29 cellular contexts compared by ENCODE assay signal in genomic region chr3:195757371-195757770, GRCh38. TPM values are rescaled to one million over a fixed set of nuclear protein-coding genes. Genes with fewer than 3 reads are reported as not detected.
DNase-seq lines count a peak whose midpoint lies in the region; ATAC-seq and TF ChIP-seq lines count a peak whose summit lies in the region.
"Had no signal": no experiment of that assay in that cellular context is flagged by ENCODE, and none has a peak within 500 bp of the region (broad histone marks: within the 10 kb centered on the region; RNA-seq: fewer than 3 reads in every experiment).

No MANE protein-coding gene starts in this region.

- H3K27me3 ChIP-seq in BLaER1 treated with 17β-estradiol and CSF1 and Interleukin-3, amounts not matched to agents 10 nM and 100 nM = peaks cover 0 to 26% (median 13%) of the 10 kb centered on the region in 11 experiments; a peak in 14 of 22 replicates
- no peaks in the 10 kb centered on the region for H3K27me3 ChIP-seq in GM23338 (ENCODE audit: insufficient read depth)

- H4K20me1 ChIP-seq in BLaER1 treated with 17β-estradiol and CSF1 and Interleukin-3, amounts not matched to agents 10 nM and 100 nM = peaks cover 0 to 17% (median 0%) of the 10 kb centered on the region in 11 experiments; a peak in 3 of 22 replicates
- no peaks in the 10 kb centered on the region for H4K20me1 ChIP-seq in GM23338 (replicated peaks; ENCODE audit: insufficient read depth)

- no peaks in the 10 kb centered on the region for H3K36me3 ChIP-seq in BLaER1 treated with 17β-estradiol and CSF1 and Interleukin-3, amounts not matched to agents 10 nM and 100 nM
- no peaks in the 10 kb centered on the region for H3K36me3 ChIP-seq in GM23338 (ENCODE audit: insufficient read depth)
- H3K36me3 ChIP-seq: left ventricle myocardium inferior, upper lobe of left lung had no signal

- peaks cover 7% of the 10 kb centered on the region for H3K27me3 Mint-ChIP-seq in GM23338 (ENCODE audit: insufficient read depth, low read depth, poor library complexity)

- no peak overlapping the region for H3K4me3 Mint-ChIP-seq in GM23338
- H3K4me3 Mint-ChIP-seq: activated CD4-positive, alpha-beta memory T cell treated with anti-CD3 and anti-CD28 coated beads for 36 hours; activated naive CD4-positive, alpha-beta T cell treated with anti-CD3 and anti-CD28 coated beads, Interleukin-2, amount 10 ng/mL, durations not matched to agents 7 days and 5 days; mesothelial cell of epicardium had no signal

- H3K9me3 Mint-ChIP-seq in GM23338 = no peaks in the 10 kb centered on the region; the same call in 2 of the 3 replicates
- H3K9me3 Mint-ChIP-seq: activated CD4-positive, alpha-beta memory T cell treated with anti-CD3 and anti-CD28 coated beads for 36 hours; activated naive CD4-positive, alpha-beta T cell treated with anti-CD3 and anti-CD28 coated beads, Interleukin-2, amount 10 ng/mL, durations not matched to agents 7 days and 5 days; activated T-helper 1 cell treated with anti-CD3 and anti-CD28 coated beads, Interleukin-12 subunit alpha, Interleukin-12 subunit beta, Interleukin-2, Interleukin-4 antibody, amounts not matched to agents 30 ng/mL and 10 ng/mL and 1 ng/mL, durations not matched to agents 14 hours and 24 hours and 36 hours; mesothelial cell of epicardium; naive B cell had no signal

- peak overlapping the region in 8 of 11 experiments; percentile 23 to 60 (median 40); a peak in 15 of 22 replicates for H3K4me2 ChIP-seq in BLaER1 treated with 17β-estradiol and CSF1 and Interleukin-3, amounts not matched to agents 10 nM and 100 nM
- no peak overlapping the region for H3K4me2 ChIP-seq in GM23338

- 0 out of 2 replicates have a peak overlapping the region, but pooled peaks have one; percentile 23 for H2AFZ ChIP-seq in GM23338

- H3K4me1 ChIP-seq in BLaER1 treated with 17β-estradiol and CSF1 and Interleukin-3, amounts not matched to agents 10 nM and 100 nM = peaks cover 20 to 55% (median 48%) of the 10 kb centered on the region in 10 experiments; a peak in 19 of 20 replicates
- H3K4me1 ChIP-seq in GM23338 (ENCODE audit: insufficient read depth) = no peaks in the 10 kb centered on the region

- 0 out of 22 replicates have a peak overlapping the region, but pooled peaks of 1 of the 11 experiments have one; percentile 6 for H3K9ac ChIP-seq in BLaER1 treated with 17β-estradiol and CSF1 and Interleukin-3, amounts not matched to agents 10 nM and 100 nM

- no peak overlapping the region for H3K27ac ChIP-seq in BLaER1 treated with 17β-estradiol and CSF1 and Interleukin-3, amounts not matched to agents 10 nM and 100 nM
- H3K27ac ChIP-seq in GM23338 (ENCODE audit: low read depth) = no peak overlapping the region
- H3K27ac ChIP-seq: epithelial cell of prostate, left ventricle myocardium inferior, upper lobe of left lung had no signal

- no peak overlapping the region for H3K4me3 ChIP-seq in BLaER1 treated with 17β-estradiol and CSF1 and Interleukin-3, amounts not matched to agents 10 nM and 100 nM
- no peak overlapping the region for H3K4me3 ChIP-seq in GM23338
- H3K4me3 ChIP-seq: left ventricle myocardium inferior, upper lobe of left lung had no signal

- TF ChIP-seq CTCF in GM23338 (conservative IDR thresholded peaks at IDR 0.05; ENCODE audit: low read depth in 2 of 2) = no peak

- no peaks in the 10 kb centered on the region for H3K9me2 ChIP-seq in GM23338 (ENCODE audit: insufficient read depth)

- H3K36me3 Mint-ChIP-seq in GM23338 (ENCODE audit: low read depth) = no peaks in the 10 kb centered on the region
- H3K36me3 Mint-ChIP-seq: activated CD4-positive, alpha-beta memory T cell treated with anti-CD3 and anti-CD28 coated beads for 36 hours; activated naive CD4-positive, alpha-beta T cell treated with anti-CD3 and anti-CD28 coated beads, Interleukin-2, amount 10 ng/mL, durations not matched to agents 7 days and 5 days; mesothelial cell of epicardium; naive B cell had no signal

- intact Hi-C loops in posterior vena cava (cut with DNase I) = no loop called here

- H3K79me2 ChIP-seq in GM23338 (replicated peaks; ENCODE audit: insufficient read depth) = no peaks in the 10 kb centered on the region

- H3K4me1 Mint-ChIP-seq in GM23338 = peaks cover 15% of the 10 kb centered on the region

- no peak for ATAC-seq in GM23338
- ATAC-seq: activated CD4-positive, CD25-positive, alpha-beta regulatory T cell treated with anti-CD3 and anti-CD28 coated beads, Interleukin-2, amount 50 U/mL, for 24 hours; Right ventricle myocardium inferior had no signal

- no peaks in the 10 kb centered on the region for H3K9me3 ChIP-seq in BLaER1 treated with 17β-estradiol and CSF1 and Interleukin-3, amounts not matched to agents 10 nM and 100 nM (replicated peaks in 1 of 11)
- H3K9me3 ChIP-seq: left ventricle myocardium inferior, upper lobe of left lung had no signal

- no peak for DNase-seq in GM23338 (ENCODE audit: low spot score)
- peak; percentile 22 for DNase-seq in iPS-NIHi11 (ENCODE audit: low spot score)
- DNase-seq in posterior vena cava (ENCODE audit: low spot score) = peak; percentile 77
- no peak for DNase-seq in effector CD8-positive, alpha-beta T cell (lab: John Stamatoyannopoulos, UW)
- DNase-seq in midbrain (lab: John Stamatoyannopoulos, UW) = no peak
- no peak for DNase-seq in DMS114 treated with DMSO at 0.1 percent for 48 hours (lab: John Stamatoyannopoulos, UW; ENCODE audit: unreplicated experiment)
- DNase-seq: activated CD4-positive, alpha-beta memory T cell treated with anti-CD3 and anti-CD28 coated beads for 36 hours; activated naive CD4-positive, alpha-beta T cell treated with anti-CD3 and anti-CD28 coated beads, Interleukin-2, amount 10 ng/mL, durations not matched to agents 7 days and 5 days; amniotic stem cell; hippocampal formation; left ventricle myocardium inferior; naive B cell; NCI-H1930; NCI-H2171 treated with DMSO at 0.1 percent for 48 hours; NCI-H524; occipital lobe; stimulated activated CD4-positive, alpha-beta T cell treated with anti-CD3 and anti-CD28 coated beads, Interleukin-4, amount 100 ng/mL, for 24 hours; T-helper 2 cell; upper lobe of left lung had no signal

- H3K27ac Mint-ChIP-seq in GM23338 = no peak overlapping the region
- H3K27ac Mint-ChIP-seq: activated CD4-positive, alpha-beta memory T cell treated with anti-CD3 and anti-CD28 coated beads for 36 hours; activated naive CD4-positive, alpha-beta T cell treated with anti-CD3 and anti-CD28 coated beads, Interleukin-2, amount 10 ng/mL, durations not matched to agents 7 days and 5 days; mesothelial cell of epicardium had no signal

- H3F3A ChIP-seq in GM23338 (replicated peaks; ENCODE audit: low read depth) = no peaks in the 10 kb centered on the region

TF ChIP-seq in GM23338, 12 proteins besides CTCF, POLR2A, EP300 and RAD21 (continues in another document):
- TF ChIP-seq EZH2 (IDR thresholded peaks at IDR 0.05; ENCODE audit: low read depth, unreplicated experiment) (no peak), ZNF331 (CRISPR knock-in tag; IDR thresholded peaks at IDR 0.05; ENCODE audit: low read depth) (no peak), CREB1 (CRISPR knock-in tag; IDR thresholded peaks at IDR 0.05; ENCODE audit: low read depth) (no peak), NANOG (IDR thresholded peaks at IDR 0.05; ENCODE audit: borderline replicate concordance) (no peak), ZNF114 (CRISPR knock-in tag; IDR thresholded peaks at IDR 0.05) (no peak), STAT1 (IDR thresholded peaks at IDR 0.05; ENCODE audit: unreplicated experiment) (no peak)
- TF ChIP-seq, protein P1, sequence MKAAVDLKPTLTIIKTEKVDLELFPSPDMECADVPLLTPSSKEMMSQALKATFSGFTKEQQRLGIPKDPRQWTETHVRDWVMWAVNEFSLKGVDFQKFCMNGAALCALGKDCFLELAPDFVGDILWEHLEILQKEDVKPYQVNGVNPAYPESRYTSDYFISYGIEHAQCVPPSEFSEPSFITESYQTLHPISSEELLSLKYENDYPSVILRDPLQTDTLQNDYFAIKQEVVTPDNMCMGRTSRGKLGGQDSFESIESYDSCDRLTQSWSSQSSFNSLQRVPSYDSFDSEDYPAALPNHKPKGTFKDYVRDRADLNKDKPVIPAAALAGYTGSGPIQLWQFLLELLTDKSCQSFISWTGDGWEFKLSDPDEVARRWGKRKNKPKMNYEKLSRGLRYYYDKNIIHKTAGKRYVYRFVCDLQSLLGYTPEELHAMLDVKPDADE (IDR thresholded peaks at IDR 0.05) = no peak

RNA-seq across cellular contexts. Expression of gene MUC20, which starts 36.6 kb away (rescaled TPM):
- total RNA-seq in GM23338 (2014; rRNA removed; shearing (Covaris generic)) = 0.12 TPM in 1 of 2 replicates, not detected in the other
- 0.29 TPM in 1 of 2 replicates, not detected in the other for polyA plus RNA-seq in GM23338 (2016; fragmentation: Nextera tagmentation; extraction: Ambion mirVana)
- total RNA-seq in posterior vena cava = 1 to 10 TPM; 3.8 to 9.4 TPM
- total RNA-seq: Daoy, HT1080 had no signal

RNA-seq across cellular contexts. Expression of gene MUC4, which starts 54.4 kb away (rescaled TPM):
- 1.3 and 1.6 TPM in 2 replicates for total RNA-seq in GM23338 (2014; rRNA removed; shearing (Covaris generic))
- 0.80 and 1.3 TPM in 2 replicates for polyA plus RNA-seq in GM23338 (2016; fragmentation: Nextera tagmentation; extraction: Ambion mirVana)
- total RNA-seq in posterior vena cava = not detected
- total RNA-seq: Daoy, occipital lobe, PC-3, pulmonary artery endothelial cell, Right ventricle myocardium inferior had no signal

Comparison
In these comparisons a context has a peak if more than half of its experiments do, and no peak if none do; other contexts are left out.
1. DNase-seq: peak in iPS-NIHi11 (single experiment) and posterior vena cava (single experiment); none in GM23338 (single experiment), effector CD8-positive, alpha-beta T cell (single experiment), midbrain (single experiment) and DMS114 treated with DMSO at 0.1 percent for 48 hours (single experiment).